ENCODE assay signal across 8 cellular contexts in genomic region chr17:21252875-21253645, GRCh38. TPM values are rescaled to one million over a fixed set of nuclear protein-coding genes. Genes with fewer than 3 reads are reported as not detected.
DNase-seq lines count a peak whose midpoint lies in the region; ATAC-seq and TF ChIP-seq lines count a peak whose summit lies in the region.

Gene NATD1 (minus strand): TSS chr17:21253410. CDS start chr17:21253264, 146 bp downstream.

- CTCF ChIA-PET in OCI-LY7 (lab: Charles Lee; ENCODE audit: unreplicated experiment) = no interaction called here

- H3K9me3 ChIP-seq in OCI-LY7 (ENCODE audit: low read length) = no peaks in the 10 kb centered on the region
- H3K9me3 ChIP-seq in mucosa of rectum (ENCODE audit: control insufficient read depth in 2 of 2, low read length in 2 of 2) = no peaks in the 10 kb centered on the region

- H3K27me3 ChIP-seq in mucosa of rectum (ENCODE audit: control insufficient read depth in 2 of 2, insufficient read depth in 2 of 2, low read length in 2 of 2) = no peaks in the 10 kb centered on the region

- no peaks in the 10 kb centered on the region for H3K79me2 ChIP-seq in OCI-LY7 (ENCODE audit: insufficient read depth, low read depth, low read length)

- BruUV-seq in OCI-LY7 (replicated peaks; lab: Mats Ljungman, UMichigan) = no TSS peak

- peak within 1 kb of the TSS; percentile 95 for H2AFZ ChIP-seq in OCI-LY7 (ENCODE audit: low read length)

- peaks cover 16% of the 10 kb centered on the region for H3K4me1 ChIP-seq in OCI-LY7 (ENCODE audit: insufficient read depth, low read length, poor library complexity, severe bottlenecking)
- H3K4me1 ChIP-seq in mucosa of rectum (ENCODE audit: control insufficient read depth in 2 of 2, insufficient read depth in 2 of 2, low read length in 2 of 2) = peaks cover 5 to 9% of the 10 kb centered on the region in 2 donors

- peak; percentile 61 for ATAC-seq in HG03442 (IDR thresholded peaks at IDR 0.05; ENCODE audit: unreplicated experiment)

- no peaks in the 10 kb centered on the region for H4K20me1 ChIP-seq in OCI-LY7 (ENCODE audit: insufficient read depth, low read length)

- POLR2A ChIA-PET in OCI-LY7 (lab: Charles Lee) = interaction anchor here (0.6 kb wide), 1 partner anchor 261 kb away, joined by 4 read pairs; no protein-coding TSS in a partner anchor

- peak; percentile 88 for DNase-seq in Ammon's horn (ENCODE audit: low spot score)
- DNase-seq in GM19240 (ENCODE audit: insufficient read length, low spot score) = peak; percentile 86
- DNase-seq in OCI-LY7 (ENCODE audit: low spot score) = peak; percentile 90
- DNase-seq in activated T-cell treated with anti-CD3 and anti-CD28 coated beads for 4 hours = peak; percentile 56
- peak; percentile 93 to 94 for DNase-seq in erythroblast (lab: John Stamatoyannopoulos, UW)
- peak; percentile 64 for DNase-seq in stimulated activated CD8-positive, alpha-beta memory T cell treated with anti-CD3 and anti-CD28 coated beads, Interleukin-4, amount 100 ng/mL, for 24 hours (ENCODE audit: low read depth)

- no peaks in the 10 kb centered on the region for H3K9me2 ChIP-seq in OCI-LY7 (ENCODE audit: insufficient read depth, low read length)

- intact Hi-C loops in OCI-LY7 (cut with micrococcal nuclease; ENCODE audit: unreplicated experiment) = no loop called here

- H3K4me3 ChIP-seq in OCI-LY7 (ENCODE audit: low read depth, low read length, poor library complexity, severe bottlenecking) = peak within 1 kb of the TSS; percentile 70
- peak within 1 kb of the TSS; percentile 60 to 77 for H3K4me3 ChIP-seq in mucosa of rectum (ENCODE audit: low read length in 2 of 2)

- TF ChIP-seq CTCF in OCI-LY7 (conservative IDR thresholded peaks at IDR 0.05; ENCODE audit: low read length) = no peak

- peak within 1 kb of the TSS; percentile 87 for H3K4me2 ChIP-seq in OCI-LY7 (ENCODE audit: low read length)

- peak within 1 kb of the TSS; percentile 50 to 66 for H3K9ac ChIP-seq in mucosa of rectum (ENCODE audit: low read depth in 1 of 2, low read length in 2 of 2)

- peak; percentile 54 for TF ChIP-seq POLR2A in erythroblast (IDR thresholded peaks at IDR 0.05; ENCODE audit: low read length)

- H3K27ac ChIP-seq in OCI-LY7 (ENCODE audit: low read depth, low read length, poor library complexity, severe bottlenecking) (no peak within 1 kb of the TSS), mucosa of rectum (ENCODE audit: low read depth in 2 of 2, low read length in 2 of 2) (peak within 1 kb of the TSS; percentile 38 to 48)

- H3K36me3 ChIP-seq in OCI-LY7 (ENCODE audit: insufficient read depth, low read length) = no peaks in the 10 kb centered on the region
- no peaks in the 10 kb centered on the region for H3K36me3 ChIP-seq in mucosa of rectum (ENCODE audit: control insufficient read depth in 2 of 2, insufficient read depth in 2 of 2, low read length in 2 of 2)

RNA-seq across cellular contexts. Expression of gene NATD1, which starts in this region (rescaled TPM):
- total RNA-seq in OCI-LY7 (2014; rRNA removed; shearing (Covaris generic)) = 0.41 and 0.85 TPM in 2 replicates
- total RNA-seq in OCI-LY7 (2022) = 6.0 and 6.8 TPM in 2 replicates
